In the genomic region with DNA sequence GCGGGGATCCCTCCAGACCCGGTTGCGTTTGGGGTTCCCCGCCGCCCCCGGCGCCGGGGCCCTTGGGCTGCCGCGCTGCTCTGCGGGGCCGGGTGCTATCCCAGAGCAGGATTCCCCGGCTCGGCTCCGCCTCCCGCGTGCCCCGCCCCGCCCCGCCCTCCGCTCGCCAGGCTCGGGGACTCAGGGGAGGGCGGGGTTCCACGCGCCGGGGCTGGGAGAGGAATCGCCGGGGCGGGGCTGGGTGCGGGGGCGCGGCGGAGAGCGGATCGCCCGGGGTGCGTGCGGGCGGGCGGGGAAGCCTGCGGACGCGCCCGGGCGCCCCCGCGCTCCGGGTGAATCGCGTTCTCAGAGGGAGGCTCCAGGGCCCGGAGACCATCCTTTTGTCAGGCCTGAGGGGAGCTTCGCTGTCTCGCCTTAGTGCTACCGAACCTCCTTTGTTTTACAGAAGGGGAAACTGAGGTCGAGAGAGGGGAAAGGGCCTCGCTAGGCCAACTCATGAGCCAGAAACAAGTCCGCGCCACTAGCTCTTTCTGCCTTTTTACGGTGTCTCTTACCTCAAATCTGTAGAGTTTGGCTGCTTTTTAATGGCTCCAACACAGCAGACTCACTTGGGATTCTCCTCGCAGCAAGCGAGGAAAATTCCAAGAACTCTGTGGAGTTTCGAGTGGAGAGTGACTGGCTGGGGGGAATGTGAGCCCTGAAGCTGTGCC, we compare ENCODE assay signal across 8 cellular contexts. TPM values are rescaled to one million over a fixed set of nuclear protein-coding genes. Genes with fewer than 3 reads are reported as not detected.
DNase-seq lines count a peak whose midpoint lies in the region; ATAC-seq, FAIRE-seq and TF ChIP-seq lines count a peak whose summit lies in the region.

A gene (minus strand): TSS at position 82 of the 710 bp plus-strand sequence. CDS start 260 bp downstream, outside the sequence.

- H3K4me3 ChIP-seq in A549, result peak within 1 kb of the TSS; percentile 62

- TF ChIP-seq POLR2A in A549 (IDR thresholded peaks at IDR 0.05; ENCODE audit: low read length), result peak; percentile 33; the same call in 1 of the 2 replicates

- peak within 1 kb of the TSS; percentile 68 to 92; a peak in 5 of 6 replicates for H3K27ac ChIP-seq in A549

- ATAC-seq in A549 (peak; percentile 88 to 89), GM18868 (IDR thresholded peaks at IDR 0.05; ENCODE audit: unreplicated experiment) (peak; percentile 91), HG03354 (IDR thresholded peaks at IDR 0.05; ENCODE audit: poor library complexity, severe bottlenecking, unreplicated experiment) (peak; percentile 73)

- in situ Hi-C loops in SK-MEL-5 (cut with HindIII; ENCODE audit: low pct_unique_long_range_greater_than_20kb, low sequenced_read_pairs), result no loop called here

- H3K4me1 Mint-ChIP-seq in activated naive CD4-positive, alpha-beta T cell treated with anti-CD3 and anti-CD28 coated beads, Interleukin-2, amount 10 ng/mL, durations not matched to agents 7 days and 5 days, result peaks cover 13% of the 10 kb centered on the region
- H3K4me1 Mint-ChIP-seq in glutamatergic neuron (ENCODE audit: low read depth, unreplicated experiment), result peaks cover 8% of the 10 kb centered on the region

- TF ChIP-seq CTCF in A549 (IDR thresholded peaks at IDR 0.05), result no peak
- no peak for TF ChIP-seq CTCF in glutamatergic neuron (IDR thresholded peaks at IDR 0.05; ENCODE audit: partially characterized antibody, unreplicated experiment)

- no peak for FAIRE-seq in A549 (lab: Jason Lieb, UNC)

- no peak for TF ChIP-seq EP300 in A549 (IDR thresholded peaks at IDR 0.05)

- no peak within 1 kb of the TSS for H3K27ac Mint-ChIP-seq in activated naive CD4-positive, alpha-beta T cell treated with anti-CD3 and anti-CD28 coated beads, Interleukin-2, amount 10 ng/mL, durations not matched to agents 7 days and 5 days
- peak within 1 kb of the TSS; percentile 31 for H3K27ac Mint-ChIP-seq in glutamatergic neuron (ENCODE audit: unreplicated experiment)

- H3K9me3 Mint-ChIP-seq in activated naive CD4-positive, alpha-beta T cell treated with anti-CD3 and anti-CD28 coated beads, Interleukin-2, amount 10 ng/mL, durations not matched to agents 7 days and 5 days, result no peaks in the 10 kb centered on the region
- peaks cover 8% of the 10 kb centered on the region for H3K9me3 Mint-ChIP-seq in glutamatergic neuron (ENCODE audit: unreplicated experiment)

- peak within 1 kb of the TSS; percentile 68 for H3K4me3 Mint-ChIP-seq in activated naive CD4-positive, alpha-beta T cell treated with anti-CD3 and anti-CD28 coated beads, Interleukin-2, amount 10 ng/mL, durations not matched to agents 7 days and 5 days
- peak within 1 kb of the TSS; percentile 84 for H3K4me3 Mint-ChIP-seq in glutamatergic neuron (ENCODE audit: unreplicated experiment)

- no peak for TF ChIP-seq RAD21 in A549 (conservative IDR thresholded peaks at IDR 0.05 in 1 of 2, IDR thresholded peaks at IDR 0.05 in 1 of 2)

- POLR2A ChIA-PET in A549 (lab: Yijun Ruan, JAX), result no interaction called here

- DNase-seq in A549 (ENCODE audit: low read depth in 1 of 2, low spot score in 1 of 2) (peak; percentile 45 to 86), SK-MEL-5 (ENCODE audit: low read depth, low spot score) (peak; percentile 68), glutamatergic neuron (peak; percentile 85), occipital lobe (lab: John Stamatoyannopoulos, UW) (peak; percentile 66), superior temporal gyrus (ENCODE audit: extremely low spot score) (peak; percentile 29)
- DNase-seq in activated naive CD4-positive, alpha-beta T cell treated with anti-CD3 and anti-CD28 coated beads, Interleukin-2, amount 10 ng/mL, durations not matched to agents 7 days and 5 days, result peak; percentile 84

- H3K4me1 ChIP-seq in A549, result peaks cover 8% of the 10 kb centered on the region; the same call in 1 of the 3 replicates

- CTCF ChIA-PET in A549 (lab: Yijun Ruan, JAX), result interaction anchor here (0.6 to 4.5 kb wide), 10 partner anchors 8 to 284 kb away, joined by 3 to 33 read pairs (median 5); no protein-coding TSS in a partner anchor
- CTCF ChIA-PET in activated naive CD4-positive, alpha-beta T cell treated with anti-CD3 and anti-CD28 coated beads, Interleukin-2, amount 10 ng/mL, durations not matched to agents 7 days and 5 days (lab: Charles Lee), result interaction anchor here (0.7 to 1.5 kb wide), 2 partner anchors 16 to 187 kb away, joined by 3 to 4 read pairs; no protein-coding TSS in a partner anchor

- H3K9me3 ChIP-seq in A549, result no peaks in the 10 kb centered on the region

- peaks cover 90% of the 10 kb centered on the region for H3K27me3 Mint-ChIP-seq in activated naive CD4-positive, alpha-beta T cell treated with anti-CD3 and anti-CD28 coated beads, Interleukin-2, amount 10 ng/mL, durations not matched to agents 7 days and 5 days
- peaks cover 11% of the 10 kb centered on the region for H3K27me3 Mint-ChIP-seq in glutamatergic neuron (ENCODE audit: unreplicated experiment)

- no peaks in the 10 kb centered on the region for H3K36me3 Mint-ChIP-seq in activated naive CD4-positive, alpha-beta T cell treated with anti-CD3 and anti-CD28 coated beads, Interleukin-2, amount 10 ng/mL, durations not matched to agents 7 days and 5 days
- no peaks in the 10 kb centered on the region for H3K36me3 Mint-ChIP-seq in glutamatergic neuron (ENCODE audit: unreplicated experiment)

- H3K4me2 ChIP-seq in A549, result peak within 1 kb of the TSS; percentile 95

- 21% methylated on average over 16 of the region's 63 CpGs for WGBS in A549 (ENCODE audit: missing lambda C conversion rate)

TF ChIP-seq in A549, 52 proteins besides CTCF, POLR2A, EP300 and RAD21:
- TF ChIP-seq JUN (IDR thresholded peaks at IDR 0.05) (peak in 1 of 2 experiments; percentile 45; a peak in 1 of 5 replicates), FOSL2 (IDR thresholded peaks at IDR 0.05) (no peak), FOSL2 (CRISPR knock-in tag; IDR thresholded peaks at IDR 0.05) (no peak), RNF2 (IDR thresholded peaks at IDR 0.05; ENCODE audit: borderline replicate concordance, low read depth) (no peak)
- TF ChIP-seq, protein P1, sequence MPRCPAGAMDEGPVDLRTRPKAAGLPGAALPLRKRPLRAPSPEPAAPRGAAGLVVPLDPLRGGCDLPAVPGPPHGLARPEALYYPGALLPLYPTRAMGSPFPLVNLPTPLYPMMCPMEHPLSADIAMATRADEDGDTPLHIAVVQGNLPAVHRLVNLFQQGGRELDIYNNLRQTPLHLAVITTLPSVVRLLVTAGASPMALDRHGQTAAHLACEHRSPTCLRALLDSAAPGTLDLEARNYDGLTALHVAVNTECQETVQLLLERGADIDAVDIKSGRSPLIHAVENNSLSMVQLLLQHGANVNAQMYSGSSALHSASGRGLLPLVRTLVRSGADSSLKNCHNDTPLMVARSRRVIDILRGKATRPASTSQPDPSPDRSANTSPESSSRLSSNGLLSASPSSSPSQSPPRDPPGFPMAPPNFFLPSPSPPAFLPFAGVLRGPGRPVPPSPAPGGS (IDR thresholded peaks at IDR 0.05), result 0 out of 3 replicates have a peak, but pooled peaks have one; percentile 20

RNA-seq across cellular contexts. Expression of the gene that starts here (rescaled TPM):
- polyA plus RNA-seq in A549 (2011; rRNA removed) (0.95 and 1.8 TPM in 2 replicates), A549 (2017; fragmentation: RNase III; extraction: RNeasy Plus Mini Kit Qiagen cat#74134 plus additional on column Dnase treatment) (3.2 to 3.9 TPM (median 3.4 TPM) in 3 replicates)
- 3.6 and 5.7 TPM in 2 replicates for polyA plus RNA-seq in A549 (2012; cell fraction: cytosol; rRNA removed)
- polyA plus RNA-seq in A549 (2012; cell fraction: nucleus; rRNA removed), result 3.0 and 5.3 TPM in 2 replicates
- polyA minus RNA-seq in A549 (2011; rRNA and poly(A)+ RNA removed), result 0.25 and 0.73 TPM in 2 replicates
- 2.7 and 4.2 TPM in 2 replicates for total RNA-seq in SK-MEL-5 (2014; rRNA removed; shearing (Covaris generic))
- 19.2 and 22.2 TPM in 2 replicates for polyA plus RNA-seq in SK-MEL-5 (2015; cell fraction: cytosol; rRNA removed)
- polyA plus RNA-seq in SK-MEL-5 (2015; cell fraction: nucleus; rRNA removed), result 2.8 and 6.6 TPM in 2 replicates
- total RNA-seq in glutamatergic neuron (ENCODE audit: unreplicated experiment) (7.8 TPM), occipital lobe (23.4 TPM)

Comparison
In these comparisons a context has a peak if more than half of its experiments do, and no peak if none do; other contexts are left out.
1. Peak in every context shown above with its lines: DNase-seq, ATAC-seq, H3K4me3 ChIP-seq and H3K27ac ChIP-seq.
2. DNase-seq: peak in every context shown above with its lines; median percentile 85 in glutamatergic neuron; 84 in activated naive CD4-positive, alpha-beta T cell treated with anti-CD3 and anti-CD28 coated beads, Interleukin-2, amount 10 ng/mL, durations not matched to agents 7 days and 5 days; 68 in SK-MEL-5; 66 in occipital lobe; 66 in A549; 29 in superior temporal gyrus.